Comparison of ENCODE assay signal across 23 cellular contexts in the genomic region with DNA sequence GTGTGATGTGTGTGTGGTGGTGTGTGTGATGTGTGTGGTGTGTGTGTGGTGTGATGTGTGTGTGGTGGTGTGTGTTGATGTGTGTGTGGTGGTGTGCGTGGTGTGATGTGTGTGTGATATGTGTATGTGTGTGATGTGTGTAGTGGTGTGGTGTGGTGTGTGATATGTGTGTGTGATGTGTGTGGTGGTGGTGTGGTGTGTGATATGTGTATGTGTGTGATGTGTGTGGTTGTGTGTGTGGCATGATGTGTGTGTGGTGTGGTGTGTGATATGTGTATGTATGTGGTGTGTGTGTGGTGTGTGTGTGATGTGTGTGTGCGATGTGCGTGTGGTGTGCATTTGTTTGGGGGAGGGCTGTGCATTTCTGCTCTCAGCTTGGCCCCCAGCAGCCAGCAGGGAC. TPM values are rescaled to one million over a fixed set of nuclear protein-coding genes. Genes with fewer than 3 reads are reported as not detected.
"Had no signal": no experiment of that assay in that cellular context is flagged by ENCODE, and none has a peak within 500 bp of the region (broad histone marks: within the 10 kb centered on the region; RNA-seq: fewer than 3 reads in every experiment).

No MANE protein-coding gene starts in this region.

- H3K4me2 ChIP-seq: hepatocyte, smooth muscle cell had no signal

- ATAC-seq: left cardiac atrium; lower lobe of right lung; naive thymus-derived CD4-positive, alpha-beta T cell; stimulated activated effector memory CD8-positive, alpha-beta T cell treated with anti-CD3 and anti-CD28 coated beads, Interleukin-12 subunit alpha, Interleukin-12 subunit beta, amount 100 ng/mL, for 72 hours; stimulated activated naive CD8-positive, alpha-beta T cell treated with anti-CD3 and anti-CD28 coated beads, Interleukin-15, Interleukin-2, amounts not matched to agents 100 U/mL and 50 U/mL, for 24 hours had no signal

- H3K36me3 Mint-ChIP-seq: naive thymus-derived CD4-positive, alpha-beta T cell; stimulated activated effector memory CD8-positive, alpha-beta T cell treated with anti-CD3 and anti-CD28 coated beads, Interleukin-12 subunit alpha, Interleukin-12 subunit beta, amount 100 ng/mL, for 72 hours had no signal

- H3K9me3 ChIP-seq: colonic mucosa, left ventricle myocardium inferior, lower lobe of right lung, ovary, right atrium auricular region, suprapubic skin, thyroid gland, upper lobe of left lung, uterus had no signal

- H2AFZ ChIP-seq: hepatocyte had no signal

- H3K27ac ChIP-seq: colonic mucosa, hepatocyte, left ventricle myocardium inferior, lower lobe of right lung, ovary, right atrium auricular region, suprapubic skin, thyroid gland, upper lobe of left lung, uterus had no signal

- H3K4me1 Mint-ChIP-seq: stimulated activated effector memory CD8-positive, alpha-beta T cell treated with anti-CD3 and anti-CD28 coated beads, Interleukin-12 subunit alpha, Interleukin-12 subunit beta, amount 100 ng/mL, for 72 hours had no signal

- H3K27me3 ChIP-seq: colonic mucosa, ovary, right atrium auricular region, thyroid gland, uterus had no signal

- H3K4me3 ChIP-seq: colonic mucosa, hepatocyte, left ventricle myocardium inferior, lower lobe of right lung, ovary, right atrium auricular region, smooth muscle cell, suprapubic skin, thyroid gland, upper lobe of left lung, uterus had no signal

- DNase-seq: colonic mucosa; dermis blood vessel endothelial cell; endodermal cell; foreskin melanocyte; head of caudate nucleus; kidney; left cardiac atrium; left ventricle myocardium inferior; lower lobe of right lung; mesendoderm; naive thymus-derived CD4-positive, alpha-beta T cell; ovary; stimulated activated CD4-positive, alpha-beta T cell treated with anti-CD3 and anti-CD28 coated beads, Interleukin-4, amount 100 ng/mL, for 1 hour; stimulated activated CD8-positive, alpha-beta memory T cell treated with anti-CD3 and anti-CD28 coated beads, Interleukin-4, amount 100 ng/mL, for 48 hours; stimulated activated naive CD8-positive, alpha-beta T cell treated with anti-CD3 and anti-CD28 coated beads, Interleukin-15, Interleukin-2, amounts not matched to agents 100 U/mL and 50 U/mL, for 24 hours; thyroid gland; uterus had no signal

- H3K4me1 ChIP-seq: lower lobe of right lung, right atrium auricular region, thyroid gland, uterus had no signal

- H3K36me3 ChIP-seq: colonic mucosa, left ventricle myocardium inferior, lower lobe of right lung, ovary, right atrium auricular region, suprapubic skin, thyroid gland, upper lobe of left lung, uterus had no signal

- H3K4me3 Mint-ChIP-seq: endodermal cell; naive thymus-derived CD4-positive, alpha-beta T cell; stimulated activated effector memory CD8-positive, alpha-beta T cell treated with anti-CD3 and anti-CD28 coated beads, Interleukin-12 subunit alpha, Interleukin-12 subunit beta, amount 100 ng/mL, for 72 hours had no signal

- H3K27ac Mint-ChIP-seq: endodermal cell; stimulated activated effector memory CD8-positive, alpha-beta T cell treated with anti-CD3 and anti-CD28 coated beads, Interleukin-12 subunit alpha, Interleukin-12 subunit beta, amount 100 ng/mL, for 72 hours had no signal

- FAIRE-seq: kidney had no signal

- H3K79me2 ChIP-seq: hepatocyte had no signal

- H3K9me3 Mint-ChIP-seq: endodermal cell; naive thymus-derived CD4-positive, alpha-beta T cell; stimulated activated effector memory CD8-positive, alpha-beta T cell treated with anti-CD3 and anti-CD28 coated beads, Interleukin-12 subunit alpha, Interleukin-12 subunit beta, amount 100 ng/mL, for 72 hours had no signal

RNA-seq across cellular contexts. Expression of a gene that starts 7.1 kb away (rescaled TPM):
- total RNA-seq: dermis blood vessel endothelial cell had no signal
